Comparison of ENCODE assay signal across 18 cellular contexts in genomic region chr2:38925982-38926381, GRCh38. TPM values are rescaled to one million over a fixed set of nuclear protein-coding genes. Genes with fewer than 3 reads are reported as not detected.
DNase-seq lines count a peak whose midpoint lies in the region; ATAC-seq, FAIRE-seq and TF ChIP-seq lines count a peak whose summit lies in the region.
"Had no signal": no experiment of that assay in that cellular context is flagged by ENCODE, and none has a peak within 500 bp of the region (broad histone marks: within the 10 kb centered on the region; RNA-seq: fewer than 3 reads in every experiment).

No MANE protein-coding gene starts in this region.

- H2BK15ac ChIP-seq in mesendoderm (replicated peaks; ENCODE audit: low read depth) = no peak overlapping the region

- TF ChIP-seq POLR2A in HepG2 (IDR thresholded peaks at IDR 0.05; ENCODE audit: insufficient read depth in 1 of 2, low read depth in 2 of 2, low read length in 2 of 2) (no peak), right lobe of liver (IDR thresholded peaks at IDR 0.05) (no peak)

- no peak overlapping the region for H4K8ac ChIP-seq in mesendoderm (ENCODE audit: low read depth, low read length)

- H4K20me1 ChIP-seq in HepG2 (ENCODE audit: insufficient read depth, low read length) = no peaks in the 10 kb centered on the region
- H4K20me1 ChIP-seq: BLaER1 treated with 17β-estradiol and CSF1 and Interleukin-3, amounts not matched to agents 10 nM and 100 nM had no signal

- H3K4me1 Mint-ChIP-seq in endodermal cell = peaks cover 5% of the 10 kb centered on the region

- TF ChIP-seq EP300 in HepG2 (IDR thresholded peaks at IDR 0.05; ENCODE audit: low read depth in 2 of 2, low read length in 2 of 2) (no peak), HepG2 (CRISPR knock-in tag; IDR thresholded peaks at IDR 0.05; ENCODE audit: borderline replicate concordance) (no peak)

- FAIRE-seq in HepG2 (lab: Jason Lieb, UNC) = peak; percentile 76

- no peak overlapping the region for H4K5ac ChIP-seq in mesendoderm (ENCODE audit: low read length)

- no peak overlapping the region for H3K4me3 Mint-ChIP-seq in endodermal cell

- TF ChIP-seq RAD21 in HepG2 (CRISPR knock-in tag; IDR thresholded peaks at IDR 0.05) = peak; percentile 75

- POLR2A ChIA-PET in HepG2 (lab: Yijun Ruan, JAX) = interaction anchor here (1.0 kb wide), 1 partner anchor 21 kb away, joined by 5 read pairs; no protein-coding TSS in a partner anchor

- ATAC-seq in HepG2 = peak; percentile 99
- ATAC-seq in right lobe of liver = no peak
- ATAC-seq in HG02759 (IDR thresholded peaks at IDR 0.05; ENCODE audit: unreplicated experiment) = no peak
- no peak for ATAC-seq in GM21447 (IDR thresholded peaks at IDR 0.05; ENCODE audit: unreplicated experiment)

- TF ChIP-seq CTCF in HepG2 (CRISPR knock-in tag; IDR thresholded peaks at IDR 0.05) = peak; percentile 80
- no peak for TF ChIP-seq CTCF in right lobe of liver (IDR thresholded peaks at IDR 0.05)
- TF ChIP-seq CTCF in endodermal cell (conservative IDR thresholded peaks at IDR 0.05) = peak; percentile 71
- no peak for TF ChIP-seq CTCF in GM13976 (IDR thresholded peaks at IDR 0.05; ENCODE audit: borderline replicate concordance, control extremely low read depth, extremely low read depth, insufficient read depth, missing control alignments)
- no peak for TF ChIP-seq CTCF in coronary artery (IDR thresholded peaks at IDR 0.05)

- H2AFZ ChIP-seq in HepG2 (ENCODE audit: low read length) = peak overlapping the region; percentile 55

- H3K36me3 ChIP-seq in HepG2 (replicated peaks in 1 of 2; ENCODE audit: control insufficient read depth in 1 of 2, insufficient read depth in 2 of 2, low read length in 2 of 2) (no peaks in the 10 kb centered on the region), right lobe of liver (no peaks in the 10 kb centered on the region), endodermal cell (ENCODE audit: control insufficient read depth, insufficient read depth, low read length) (no peaks in the 10 kb centered on the region), mesendoderm (ENCODE audit: control insufficient read depth, insufficient read depth, low read length) (no peaks in the 10 kb centered on the region)
- H3K36me3 ChIP-seq: BLaER1 treated with 17β-estradiol and CSF1 and Interleukin-3, amounts not matched to agents 10 nM and 100 nM; HAP-1; MG63; Peyer's patch had no signal

- in situ Hi-C loops in HepG2 (cut with HindIII; ENCODE audit: extremely low pct_ligation_motif_present, low pct_unique_long_range_greater_than_20kb) = no loop called here
- in situ Hi-C loops in GM13976 (cut with MboI; ENCODE audit: low sequenced_read_pairs, unreplicated experiment) = no loop called here

- intact Hi-C loops in HepG2 (cut with micrococcal nuclease; ENCODE audit: unreplicated experiment) (loop anchor here (1.0 to 5.0 kb wide), 4 partner anchors 21 to 302 kb away; partner anchors contain the start of genes DHX57 and MORN2), right lobe of liver (cut with DNase I) (no loop called here)

- no peak overlapping the region for H3K18ac ChIP-seq in mesendoderm (ENCODE audit: low read length)

- CTCF ChIA-PET in HepG2 (lab: Yijun Ruan, JAX; ENCODE audit: low intra/inter-chr PET ratio, low total read pairs) = interaction anchor here (1.3 to 1.7 kb wide), 2 partner anchors 134 to 302 kb away, joined by 3 to 5 read pairs; no protein-coding TSS in a partner anchor

- no peak overlapping the region for H2BK120ac ChIP-seq in mesendoderm (ENCODE audit: low read depth, low read length)

- H3K79me1 ChIP-seq in mesendoderm (ENCODE audit: low read length) = no peaks in the 10 kb centered on the region

- H3K4me3 ChIP-seq in HepG2 (replicated peaks in 1 of 3; ENCODE audit: insufficient read depth in 1 of 3, low read depth in 2 of 3, low read length in 3 of 3) (peak overlapping the region in 2 of 3 experiments; percentile 35 to 37; a peak in 5 of 6 replicates), right lobe of liver (no peak overlapping the region), endodermal cell (ENCODE audit: low read length) (no peak overlapping the region), mesendoderm (ENCODE audit: low read length) (no peak overlapping the region), coronary artery (no peak overlapping the region)
- H3K4me3 ChIP-seq: BLaER1 treated with 17β-estradiol and CSF1 and Interleukin-3, amounts not matched to agents 10 nM and 100 nM; HAP-1; MG63; Peyer's patch had no signal

- H3K27ac ChIP-seq in HepG2 (ENCODE audit: extremely low read length, insufficient read depth, low read length) = no peak overlapping the region
- H3K27ac ChIP-seq in right lobe of liver = no peak overlapping the region
- H3K27ac ChIP-seq in endodermal cell (ENCODE audit: low read depth, low read length) = no peak overlapping the region
- H3K27ac ChIP-seq in mesendoderm (ENCODE audit: low read depth, low read length) = no peak overlapping the region
- no peak overlapping the region for H3K27ac ChIP-seq in coronary artery
- H3K27ac ChIP-seq: BLaER1 treated with 17β-estradiol and CSF1 and Interleukin-3, amounts not matched to agents 10 nM and 100 nM; Peyer's patch had no signal

- no peaks in the 10 kb centered on the region for H3K36me3 Mint-ChIP-seq in endodermal cell (ENCODE audit: low read depth)

- no peak overlapping the region for H3K4ac ChIP-seq in mesendoderm (ENCODE audit: low read depth, low read length)

- H3K9me3 Mint-ChIP-seq in endodermal cell = no peaks in the 10 kb centered on the region

- H3K4me1 ChIP-seq in HepG2 (ENCODE audit: insufficient read depth, low read length) (peaks cover 34% of the 10 kb centered on the region), right lobe of liver (no peaks in the 10 kb centered on the region), endodermal cell (ENCODE audit: control insufficient read depth, insufficient read depth, low read length) (no peaks in the 10 kb centered on the region), mesendoderm (ENCODE audit: control insufficient read depth, low read depth, low read length) (no peaks in the 10 kb centered on the region)
- H3K4me1 ChIP-seq: BLaER1 treated with 17β-estradiol and CSF1 and Interleukin-3, amounts not matched to agents 10 nM and 100 nM; HAP-1; Peyer's patch had no signal

- no peaks in the 10 kb centered on the region for H3K79me2 ChIP-seq in HepG2 (ENCODE audit: insufficient read depth, low read length)
- no peaks in the 10 kb centered on the region for H3K79me2 ChIP-seq in mesendoderm (ENCODE audit: control insufficient read depth, insufficient read depth, low read length)

- no peaks in the 10 kb centered on the region for H3K27me3 ChIP-seq in HepG2 (ENCODE audit: control insufficient read depth in 1 of 2, insufficient read depth in 2 of 2, low read length in 2 of 2)
- H3K27me3 ChIP-seq in right lobe of liver = no peaks in the 10 kb centered on the region
- no peaks in the 10 kb centered on the region for H3K27me3 ChIP-seq in endodermal cell (ENCODE audit: control insufficient read depth, insufficient read depth, low read length, poor library complexity, severe bottlenecking)
- no peaks in the 10 kb centered on the region for H3K27me3 ChIP-seq in mesendoderm (ENCODE audit: insufficient read depth, low read length, poor library complexity)
- H3K27me3 ChIP-seq: BLaER1 treated with 17β-estradiol and CSF1 and Interleukin-3, amounts not matched to agents 10 nM and 100 nM; MG63; Peyer's patch had no signal

- H3K4me2 ChIP-seq in HepG2 (ENCODE audit: low read depth, low read length) (peak overlapping the region; percentile 77), mesendoderm (ENCODE audit: low read length) (no peak overlapping the region)
- H3K4me2 ChIP-seq: BLaER1 treated with 17β-estradiol and CSF1 and Interleukin-3, amounts not matched to agents 10 nM and 100 nM had no signal

- no peak overlapping the region for H3K27ac Mint-ChIP-seq in endodermal cell

- no TSS peak for BruUV-seq in HepG2 (replicated peaks; lab: Mats Ljungman, UMichigan)

- 2% methylated on average over 9 of the region's 9 CpGs for WGBS in HepG2 (ENCODE audit: low lambda C conversion rate)
- 59% methylated on average over 9 of the region's 9 CpGs for WGBS in right lobe of liver (ENCODE audit: insufficient coverage, low coverage, low lambda C conversion rate, missing lambda C conversion rate)
- WGBS in endodermal cell (ENCODE audit: insufficient coverage in 1 of 2, insufficient read length in 1 of 2), 2 experiments = 83 to 93% methylated on average over 3 to 9 of the region's 9 CpGs
- WGBS in mesendoderm (ENCODE audit: extremely low coverage, insufficient coverage, low lambda C conversion rate) = no CpG with 5 or more reads among the region's 9 CpGs

- no peaks in the 10 kb centered on the region for H3K27me3 Mint-ChIP-seq in endodermal cell (ENCODE audit: insufficient read depth)

- H3K9ac ChIP-seq in HepG2 (ENCODE audit: insufficient read depth, low read depth, low read length) (peak overlapping the region; percentile 27; the same call in 1 of the 2 replicates), endodermal cell (ENCODE audit: extremely low read depth, low read length, poor library complexity, severe bottlenecking) (no peak overlapping the region), mesendoderm (ENCODE audit: low read length) (no peak overlapping the region)
- H3K9ac ChIP-seq: BLaER1 treated with 17β-estradiol and CSF1 and Interleukin-3, amounts not matched to agents 10 nM and 100 nM had no signal

- H3K9me3 ChIP-seq in HepG2 (ENCODE audit: low read length) (no peaks in the 10 kb centered on the region), right lobe of liver (no peaks in the 10 kb centered on the region), endodermal cell (ENCODE audit: control insufficient read depth, low read length) (no peaks in the 10 kb centered on the region)
- H3K9me3 ChIP-seq: BLaER1 treated with 17β-estradiol and CSF1 and Interleukin-3, amounts not matched to agents 10 nM and 100 nM; HAP-1; MG63; Peyer's patch had no signal

- H2BK5ac ChIP-seq in mesendoderm (ENCODE audit: low read length) = no peak overlapping the region

- H3K23ac ChIP-seq in mesendoderm (ENCODE audit: low read length) = no peak overlapping the region

- no peak overlapping the region for H3K56ac ChIP-seq in mesendoderm (ENCODE audit: low read length)

- H2AK5ac ChIP-seq in mesendoderm (ENCODE audit: low read length) = no peak overlapping the region

- DNase-seq in HepG2 (ENCODE audit: low spot score) (peak; percentile 62), right lobe of liver (no peak), endodermal cell (peak; percentile 74), mesendoderm (peak; percentile 55), GM13976 (ENCODE audit: low spot score) (no peak), coronary artery (ENCODE audit: low spot score) (no peak)
- DNase-seq: DMS 273 treated with DMSO at 0.1 percent for 48 hours, MG63, NCI-H1092 treated with DMSO at 0.1 percent for 48 hours, NCI-H1694, NCI-H345, Peyer's patch, SHP77 treated with DMSO at 0.1 percent for 48 hours had no signal

RNA-seq across cellular contexts. Expression of gene ARHGEF33, which starts 36.3 kb away (rescaled TPM):
- not detected in 2 replicates for total RNA-seq in HepG2 (2016; rRNA removed; fragmentation: Illumina TruSeq; extraction: Trizol)
- not detected in 2 replicates for total RNA-seq in HepG2 (2016; cell fraction: cytosol; rRNA removed; fragmentation: Illumina TruSeq; extraction: Trizol; ENCODE audit: low read depth)
- total RNA-seq in HepG2 (2016; cell fraction: insoluble cytoplasmic fraction; rRNA removed; fragmentation: Illumina TruSeq; extraction: Trizol) = 0.04 TPM in 1 of 2 replicates, not detected in the other
- total RNA-seq in HepG2 (2016; cell fraction: membrane; rRNA removed; fragmentation: Illumina TruSeq; extraction: Trizol) = not detected in 2 replicates
- 0.37 TPM in 1 of 2 replicates, not detected in the other for total RNA-seq in HepG2 (2016; cell fraction: nucleus; rRNA removed; fragmentation: Illumina TruSeq; extraction: Trizol)
- polyA plus RNA-seq in HepG2 (2011; rRNA removed) = 0.03 and 0.04 TPM in 2 replicates
- polyA plus RNA-seq in HepG2 (2011; cell fraction: cytosol; rRNA removed) = 0.01 and 0.03 TPM in 2 replicates
- 0.10 and 0.21 TPM in 2 replicates for polyA plus RNA-seq in HepG2 (2011; cell fraction: nucleus; rRNA removed)
- polyA plus RNA-seq in HepG2 (2012) = 0.04 and 0.19 TPM in 2 replicates
- not detected in 2 replicates for polyA plus RNA-seq in HepG2 (2016; cell fraction: cytosol; fragmentation: Illumina TruSeq; extraction: Trizol; ENCODE audit: low read depth)
- not detected in 2 replicates for polyA plus RNA-seq in HepG2 (2016; cell fraction: insoluble cytoplasmic fraction; fragmentation: Illumina TruSeq; extraction: Trizol; ENCODE audit: low read depth)
- not detected in 2 replicates for polyA plus RNA-seq in HepG2 (2016; cell fraction: membrane; fragmentation: Illumina TruSeq; extraction: Trizol; ENCODE audit: low read depth)
- polyA plus RNA-seq in HepG2 (2016; cell fraction: nucleus; fragmentation: Illumina TruSeq; extraction: Trizol; ENCODE audit: insufficient read depth, low read depth) = 0.27 and 0.41 TPM in 2 replicates
- 0.04 TPM in 1 of 2 replicates, not detected in the other for polyA minus RNA-seq in HepG2 (2011; rRNA and poly(A)+ RNA removed; ENCODE audit: low replicate concordance)
- polyA minus RNA-seq in HepG2 (2011; cell fraction: cytosol; rRNA and poly(A)+ RNA removed) = not detected in 2 replicates
- polyA minus RNA-seq in HepG2 (2011; cell fraction: nucleus; rRNA and poly(A)+ RNA removed) = 0.39 and 1.5 TPM in 2 replicates
- total RNA-seq in right lobe of liver = under 1 TPM in 4 of 6 experiments, not detected in 2; 0.11 to 0.56 (median 0.29) TPM
- total RNA-seq in endodermal cell = under 1 TPM; 0.57 to 1.00 TPM
- 0.75 TPM for polyA plus RNA-seq in endodermal cell (2013, experiment 1 of 2)
- polyA plus RNA-seq in endodermal cell (2013, experiment 2 of 2) = 0.75 TPM
- 0.25 TPM for polyA plus RNA-seq in mesendoderm (2013, experiment 1 of 2)
- polyA plus RNA-seq in mesendoderm (2013, experiment 2 of 2) = 0.29 TPM
- total RNA-seq: HT1080 had no signal

RNA-seq across cellular contexts. Expression of gene MORN2, which starts 50.2 kb away (rescaled TPM):
- total RNA-seq in HepG2 (2016; rRNA removed; fragmentation: Illumina TruSeq; extraction: Trizol) (28.0 and 38.6 TPM in 2 replicates), right lobe of liver (1 to 10 TPM; 4.1 to 8.1 (median 5.0) TPM), endodermal cell (10 to 100 TPM; 13.7 to 27.5 TPM)
- 15.2 and 17.8 TPM in 2 replicates for total RNA-seq in HepG2 (2016; cell fraction: cytosol; rRNA removed; fragmentation: Illumina TruSeq; extraction: Trizol; ENCODE audit: low read depth)
- 26.8 and 38.7 TPM in 2 replicates for total RNA-seq in HepG2 (2016; cell fraction: insoluble cytoplasmic fraction; rRNA removed; fragmentation: Illumina TruSeq; extraction: Trizol)
- total RNA-seq in HepG2 (2016; cell fraction: membrane; rRNA removed; fragmentation: Illumina TruSeq; extraction: Trizol) = 21.3 and 23.0 TPM in 2 replicates
- 10.8 and 13.4 TPM in 2 replicates for total RNA-seq in HepG2 (2016; cell fraction: nucleus; rRNA removed; fragmentation: Illumina TruSeq; extraction: Trizol)
- 4.6 and 7.0 TPM in 2 replicates for polyA plus RNA-seq in HepG2 (2011; rRNA removed)
- polyA plus RNA-seq in HepG2 (2011; cell fraction: cytosol; rRNA removed) = 3.8 and 5.3 TPM in 2 replicates
- polyA plus RNA-seq in HepG2 (2011; cell fraction: nucleus; rRNA removed) = 0.76 and 1.3 TPM in 2 replicates
- 8.9 and 12.7 TPM in 2 replicates for polyA plus RNA-seq in HepG2 (2012)
- polyA plus RNA-seq in HepG2 (2016; cell fraction: cytosol; fragmentation: Illumina TruSeq; extraction: Trizol; ENCODE audit: low read depth) = 16.5 and 17.4 TPM in 2 replicates
- 36.3 and 42.2 TPM in 2 replicates for polyA plus RNA-seq in HepG2 (2016; cell fraction: insoluble cytoplasmic fraction; fragmentation: Illumina TruSeq; extraction: Trizol; ENCODE audit: low read depth)
- polyA plus RNA-seq in HepG2 (2016; cell fraction: membrane; fragmentation: Illumina TruSeq; extraction: Trizol; ENCODE audit: low read depth) = 21.4 and 21.5 TPM in 2 replicates
- 19.3 and 21.2 TPM in 2 replicates for polyA plus RNA-seq in HepG2 (2016; cell fraction: nucleus; fragmentation: Illumina TruSeq; extraction: Trizol; ENCODE audit: insufficient read depth, low read depth)
- 0.58 and 1.8 TPM in 2 replicates for polyA minus RNA-seq in HepG2 (2011; rRNA and poly(A)+ RNA removed; ENCODE audit: low replicate concordance)
- polyA minus RNA-seq in HepG2 (2011; cell fraction: cytosol; rRNA and poly(A)+ RNA removed) = 2.3 and 2.4 TPM in 2 replicates
- polyA minus RNA-seq in HepG2 (2011; cell fraction: nucleus; rRNA and poly(A)+ RNA removed) = 1.8 and 3.2 TPM in 2 replicates
- 21.1 TPM for polyA plus RNA-seq in endodermal cell (2013, experiment 1 of 2)
- 25.7 TPM for polyA plus RNA-seq in endodermal cell (2013, experiment 2 of 2)
- polyA plus RNA-seq in mesendoderm (2013, experiment 1 of 2) = 20.2 TPM
- polyA plus RNA-seq in mesendoderm (2013, experiment 2 of 2) = 18.6 TPM

RNA-seq across cellular contexts. Expression of gene DHX57, which starts 50.2 kb away (rescaled TPM):
- total RNA-seq in HepG2 (2016; rRNA removed; fragmentation: Illumina TruSeq; extraction: Trizol) (24.2 and 33.3 TPM in 2 replicates), right lobe of liver (1 to 10 TPM; 4.4 to 6.4 (median 4.9) TPM), endodermal cell (10 to 100 TPM; 35.4 to 45.7 TPM)
- total RNA-seq in HepG2 (2016; cell fraction: cytosol; rRNA removed; fragmentation: Illumina TruSeq; extraction: Trizol; ENCODE audit: low read depth) = 5.9 and 6.1 TPM in 2 replicates
- 21.5 and 35.3 TPM in 2 replicates for total RNA-seq in HepG2 (2016; cell fraction: insoluble cytoplasmic fraction; rRNA removed; fragmentation: Illumina TruSeq; extraction: Trizol)
- 8.5 and 9.0 TPM in 2 replicates for total RNA-seq in HepG2 (2016; cell fraction: membrane; rRNA removed; fragmentation: Illumina TruSeq; extraction: Trizol)
- 22.5 and 29.3 TPM in 2 replicates for total RNA-seq in HepG2 (2016; cell fraction: nucleus; rRNA removed; fragmentation: Illumina TruSeq; extraction: Trizol)
- 9.2 and 10.3 TPM in 2 replicates for polyA plus RNA-seq in HepG2 (2011; rRNA removed)
- polyA plus RNA-seq in HepG2 (2011; cell fraction: cytosol; rRNA removed) = 5.0 and 6.8 TPM in 2 replicates
- 5.3 and 7.3 TPM in 2 replicates for polyA plus RNA-seq in HepG2 (2011; cell fraction: nucleus; rRNA removed)
- polyA plus RNA-seq in HepG2 (2012) = 8.2 and 11.0 TPM in 2 replicates
- polyA plus RNA-seq in HepG2 (2016; cell fraction: cytosol; fragmentation: Illumina TruSeq; extraction: Trizol; ENCODE audit: low read depth) = 0.76 and 1.6 TPM in 2 replicates
- 28.0 and 28.1 TPM in 2 replicates for polyA plus RNA-seq in HepG2 (2016; cell fraction: insoluble cytoplasmic fraction; fragmentation: Illumina TruSeq; extraction: Trizol; ENCODE audit: low read depth)
- polyA plus RNA-seq in HepG2 (2016; cell fraction: membrane; fragmentation: Illumina TruSeq; extraction: Trizol; ENCODE audit: low read depth) = 2.1 and 3.6 TPM in 2 replicates
- polyA plus RNA-seq in HepG2 (2016; cell fraction: nucleus; fragmentation: Illumina TruSeq; extraction: Trizol; ENCODE audit: insufficient read depth, low read depth) = 26.5 and 31.9 TPM in 2 replicates
- 15.2 and 21.4 TPM in 2 replicates for polyA minus RNA-seq in HepG2 (2011; rRNA and poly(A)+ RNA removed; ENCODE audit: low replicate concordance)
- 10.3 and 17.1 TPM in 2 replicates for polyA minus RNA-seq in HepG2 (2011; cell fraction: cytosol; rRNA and poly(A)+ RNA removed)
- 26.0 and 39.3 TPM in 2 replicates for polyA minus RNA-seq in HepG2 (2011; cell fraction: nucleus; rRNA and poly(A)+ RNA removed)
- 27.5 TPM for polyA plus RNA-seq in endodermal cell (2013, experiment 1 of 2)
- polyA plus RNA-seq in endodermal cell (2013, experiment 2 of 2) = 26.8 TPM
- polyA plus RNA-seq in mesendoderm (2013, experiment 1 of 2) = 17.2 TPM
- polyA plus RNA-seq in mesendoderm (2013, experiment 2 of 2) = 16.5 TPM

Comparison
In these comparisons a context has a peak if more than half of its experiments do, and no peak if none do; other contexts are left out.
1. DNase-seq: peak in HepG2 (single experiment), endodermal cell (single experiment) and mesendoderm (single experiment); none in right lobe of liver (0 of 3), GM13976 (single experiment) and coronary artery (single experiment).
2. H3K4me3 ChIP-seq: peak in HepG2 (2 of 3); none in right lobe of liver (0 of 3), endodermal cell (single experiment), mesendoderm (single experiment) and coronary artery (single experiment).
3. CTCF ChIP-seq: peak in HepG2 (single experiment) and endodermal cell (single experiment); none in right lobe of liver (0 of 4), GM13976 (single experiment) and coronary artery (single experiment).